In the genomic region with DNA sequence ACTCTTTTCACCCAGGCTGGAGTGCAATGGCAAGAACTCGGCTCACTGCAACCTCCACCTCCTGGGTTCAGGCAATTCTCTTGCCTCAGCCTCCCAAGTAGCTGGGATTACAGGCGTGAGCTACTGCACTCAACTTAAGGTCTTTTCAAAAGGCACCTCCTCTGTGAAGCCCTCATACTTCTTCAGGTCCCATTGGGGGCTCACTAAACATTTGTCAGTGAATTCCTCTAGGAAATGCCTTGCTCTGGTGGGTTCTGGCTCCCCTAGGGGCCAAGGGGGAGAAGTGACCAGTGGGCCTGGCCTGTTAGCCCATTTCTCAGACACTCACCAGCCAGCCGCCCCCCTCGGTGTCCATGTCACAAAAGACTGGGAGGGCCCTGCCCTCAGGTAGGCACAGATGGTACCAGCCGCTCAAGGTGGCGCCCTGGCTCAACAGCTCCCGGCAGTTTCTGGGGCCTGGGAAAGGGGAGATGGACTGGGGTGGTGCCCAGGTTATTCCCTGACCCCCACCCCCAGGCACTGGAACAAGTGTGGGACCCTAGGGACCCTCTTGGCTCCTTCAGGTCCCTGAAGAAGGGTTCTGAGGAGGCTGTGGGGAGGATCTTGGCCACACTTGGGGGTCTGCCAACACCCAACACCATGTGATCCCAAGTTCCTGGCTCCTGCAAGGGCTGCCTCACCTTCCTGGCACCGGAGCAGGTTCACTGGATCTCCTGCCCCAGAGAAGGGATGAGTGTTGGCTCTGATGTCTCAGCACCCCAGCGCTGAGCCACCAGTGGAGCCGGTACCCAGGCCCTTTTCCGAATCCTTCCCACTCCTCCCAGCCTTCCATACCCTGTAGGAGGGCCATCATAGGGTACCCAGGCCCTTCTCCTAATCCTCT, we compare ENCODE assay signal across 1 cellular context.
TF ChIP-seq lines count a peak whose summit lies in the region.

No MANE protein-coding gene starts in this region.

TF ChIP-seq in HCT116, 20 proteins besides CTCF, POLR2A, EP300 and RAD21 (continued from another document):
- TF ChIP-seq, protein P1, sequence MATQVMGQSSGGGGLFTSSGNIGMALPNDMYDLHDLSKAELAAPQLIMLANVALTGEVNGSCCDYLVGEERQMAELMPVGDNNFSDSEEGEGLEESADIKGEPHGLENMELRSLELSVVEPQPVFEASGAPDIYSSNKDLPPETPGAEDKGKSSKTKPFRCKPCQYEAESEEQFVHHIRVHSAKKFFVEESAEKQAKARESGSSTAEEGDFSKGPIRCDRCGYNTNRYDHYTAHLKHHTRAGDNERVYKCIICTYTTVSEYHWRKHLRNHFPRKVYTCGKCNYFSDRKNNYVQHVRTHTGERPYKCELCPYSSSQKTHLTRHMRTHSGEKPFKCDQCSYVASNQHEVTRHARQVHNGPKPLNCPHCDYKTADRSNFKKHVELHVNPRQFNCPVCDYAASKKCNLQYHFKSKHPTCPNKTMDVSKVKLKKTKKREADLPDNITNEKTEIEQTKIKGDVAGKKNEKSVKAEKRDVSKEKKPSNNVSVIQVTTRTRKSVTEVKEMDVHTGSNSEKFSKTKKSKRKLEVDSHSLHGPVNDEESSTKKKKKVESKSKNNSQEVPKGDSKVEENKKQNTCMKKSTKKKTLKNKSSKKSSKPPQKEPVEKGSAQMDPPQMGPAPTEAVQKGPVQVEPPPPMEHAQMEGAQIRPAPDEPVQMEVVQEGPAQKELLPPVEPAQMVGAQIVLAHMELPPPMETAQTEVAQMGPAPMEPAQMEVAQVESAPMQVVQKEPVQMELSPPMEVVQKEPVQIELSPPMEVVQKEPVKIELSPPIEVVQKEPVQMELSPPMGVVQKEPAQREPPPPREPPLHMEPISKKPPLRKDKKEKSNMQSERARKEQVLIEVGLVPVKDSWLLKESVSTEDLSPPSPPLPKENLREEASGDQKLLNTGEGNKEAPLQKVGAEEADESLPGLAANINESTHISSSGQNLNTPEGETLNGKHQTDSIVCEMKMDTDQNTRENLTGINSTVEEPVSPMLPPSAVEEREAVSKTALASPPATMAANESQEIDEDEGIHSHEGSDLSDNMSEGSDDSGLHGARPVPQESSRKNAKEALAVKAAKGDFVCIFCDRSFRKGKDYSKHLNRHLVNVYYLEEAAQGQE (IDR thresholded peaks at IDR 0.05; ENCODE audit: low read depth) = no peak
